Comparison of ENCODE assay signal across 9 cellular contexts in genomic region chr22:44068422-44069191, GRCh38. TPM values are rescaled to one million over a fixed set of nuclear protein-coding genes. Genes with fewer than 3 reads are reported as not detected.
DNase-seq lines count a peak whose midpoint lies in the region; ATAC-seq and TF ChIP-seq lines count a peak whose summit lies in the region.
"Had no signal": no experiment of that assay in that cellular context is flagged by ENCODE, and none has a peak within 500 bp of the region (broad histone marks: within the 10 kb centered on the region; RNA-seq: fewer than 3 reads in every experiment).

No MANE protein-coding gene starts in this region.

- TF ChIP-seq CTCF in GM20000 (IDR thresholded peaks at IDR 0.05; ENCODE audit: extremely low read depth, missing control alignments) (no peak), heart right ventricle (IDR thresholded peaks at IDR 0.05) (no peak)

- DNase-seq in GM20000 (ENCODE audit: low spot score) (peak; percentile 75), NOMO-1 treated with DMSO at 0.1 percent for 48 hours (lab: John Stamatoyannopoulos, UW; ENCODE audit: unreplicated experiment) (peak; percentile 70), heart right ventricle (peak; percentile 30 to 37)

- TF ChIP-seq POLR2A in GM18505 (IDR thresholded peaks at IDR 0.05; ENCODE audit: borderline replicate concordance, extremely low read depth, insufficient read depth, insufficient read length): no peak

- intact Hi-C loops in heart right ventricle (cut with DNase I): loop anchor here in 1 of 10 donors (5.0 kb wide), 1 partner anchor 41 kb away; no protein-coding TSS in a partner anchor

- H3K9me3 ChIP-seq in heart right ventricle: no peaks in the 10 kb centered on the region
- no peaks in the 10 kb centered on the region for H3K9me3 ChIP-seq in subcutaneous abdominal adipose tissue (ENCODE audit: control insufficient read depth in 5 of 5, low read length in 5 of 5)

- H3K27ac ChIP-seq in heart right ventricle: peak overlapping the region in 9 of 10 donors; percentile 15 to 69 (median 43)
- H3K27ac ChIP-seq in subcutaneous abdominal adipose tissue (ENCODE audit: low read depth, low read length): peak overlapping the region; percentile 50
- H3K27ac ChIP-seq: KMS-11, SK-N-MC had no signal

- ATAC-seq in heart right ventricle (peak; percentile 31 to 73 (median 56)), GM18505 (IDR thresholded peaks at IDR 0.05; ENCODE audit: unreplicated experiment) (no peak), HG02884 (IDR thresholded peaks at IDR 0.05; ENCODE audit: unreplicated experiment) (no peak), HG03571 (IDR thresholded peaks at IDR 0.05; ENCODE audit: unreplicated experiment) (no peak)

- H3K9ac ChIP-seq in subcutaneous abdominal adipose tissue (ENCODE audit: low read length in 5 of 5): peak overlapping the region in 1 of 5 donors; percentile 41
- H3K9ac ChIP-seq: KMS-11 had no signal

- H3K4me3 ChIP-seq in heart right ventricle (no peak overlapping the region), subcutaneous abdominal adipose tissue (ENCODE audit: low read depth in 1 of 5, low read length in 5 of 5) (peak overlapping the region in 3 of 5 donors; percentile 6 to 17 (median 11))
- H3K4me3 ChIP-seq: SK-N-MC had no signal

- no peaks in the 10 kb centered on the region for H3K27me3 ChIP-seq in heart right ventricle
- no peaks in the 10 kb centered on the region for H3K27me3 ChIP-seq in subcutaneous abdominal adipose tissue (ENCODE audit: control insufficient read depth in 5 of 5, insufficient read depth in 4 of 5, low read length in 5 of 5)

- 66 to 76% methylated on average over 30 of the region's 30 CpGs for WGBS in heart right ventricle, 2 donors

- no peaks in the 10 kb centered on the region for H3K36me3 ChIP-seq in heart right ventricle
- peaks cover 0 to 2% (median 0%) of the 10 kb centered on the region in 5 donors for H3K36me3 ChIP-seq in subcutaneous abdominal adipose tissue (ENCODE audit: control insufficient read depth in 5 of 5, insufficient read depth in 5 of 5, low read length in 5 of 5)

- H3K4me1 ChIP-seq in heart right ventricle (peaks cover 0 to 49% (median 36%) of the 10 kb centered on the region in 9 donors), subcutaneous abdominal adipose tissue (ENCODE audit: control insufficient read depth in 5 of 5, insufficient read depth in 5 of 5, low read length in 5 of 5) (peaks cover 4 to 33% (median 18%) of the 10 kb centered on the region in 5 donors)

RNA-seq across cellular contexts. Expression of gene PARVB, which starts 44.5 kb away (rescaled TPM):
- 100 to 1,000 TPM in 4 of 10 donors, 10 to 100 TPM in 6; 53.9 to 201 (median 92.3) TPM for total RNA-seq in heart right ventricle
- polyA plus RNA-seq in heart right ventricle: 10 to 100 TPM; 46.7 to 69.9 TPM

Comparison
In these comparisons a context has a peak if more than half of its experiments do, and no peak if none do; other contexts are left out.
1. ATAC-seq: peak in heart right ventricle (8 of 8); none in GM18505 (single experiment), HG02884 (single experiment) and HG03571 (single experiment).
2. H3K4me3 ChIP-seq: peak in subcutaneous abdominal adipose tissue (3 of 5); none in heart right ventricle (0 of 10).
3. Peak in every context shown above with its lines, with median percentiles within 50 percentile points of each other: DNase-seq.